1 cellular context compared by ENCODE assay signal in genomic region chr6:129432738-129433137, GRCh38.
TF ChIP-seq lines count a peak whose summit lies in the region.

No MANE protein-coding gene starts in this region.

TF ChIP-seq in A549, 52 proteins besides CTCF, POLR2A, EP300 and RAD21:
- no peak for TF ChIP-seq REST (IDR thresholded peaks at IDR 0.05)
- no peak for TF ChIP-seq MAZ (IDR thresholded peaks at IDR 0.05; ENCODE audit: borderline replicate concordance, low read depth, low read length)
- no peak for TF ChIP-seq NR3C1 (IDR thresholded peaks at IDR 0.05)
- TF ChIP-seq JUNB (IDR thresholded peaks at IDR 0.05) = no peak
- no peak for TF ChIP-seq ESRRA (IDR thresholded peaks at IDR 0.05; ENCODE audit: borderline replicate concordance, low read length)
- TF ChIP-seq, protein P1, sequence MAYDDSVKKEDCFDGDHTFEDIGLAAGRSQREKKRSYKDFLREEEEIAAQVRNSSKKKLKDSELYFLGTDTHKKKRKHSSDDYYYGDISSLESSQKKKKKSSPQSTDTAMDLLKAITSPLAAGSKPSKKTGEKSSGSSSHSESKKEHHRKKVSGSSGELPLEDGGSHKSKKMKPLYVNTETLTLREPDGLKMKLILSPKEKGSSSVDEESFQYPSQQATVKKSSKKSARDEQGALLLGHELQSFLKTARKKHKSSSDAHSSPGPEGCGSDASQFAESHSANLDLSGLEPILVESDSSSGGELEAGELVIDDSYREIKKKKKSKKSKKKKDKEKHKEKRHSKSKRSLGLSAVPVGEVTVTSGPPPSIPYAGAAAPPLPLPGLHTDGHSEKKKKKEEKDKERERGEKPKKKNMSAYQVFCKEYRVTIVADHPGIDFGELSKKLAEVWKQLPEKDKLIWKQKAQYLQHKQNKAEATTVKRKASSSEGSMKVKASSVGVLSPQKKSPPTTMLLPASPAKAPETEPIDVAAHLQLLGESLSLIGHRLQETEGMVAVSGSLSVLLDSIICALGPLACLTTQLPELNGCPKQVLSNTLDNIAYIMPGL (CRISPR knock-in tag; IDR thresholded peaks at IDR 0.05; ENCODE audit: borderline replicate concordance) = no peak
TF ChIP-seq in A549: peak in this region for 0.
